1 cellular context compared by ENCODE assay signal in genomic region chr3:5572168-5572567, GRCh38.
A peak's percentile ranks its signal among the peaks of the same experiment; 100 is the strongest.
TF ChIP-seq lines count a peak whose summit lies in the region.

No MANE protein-coding gene starts in this region.

TF ChIP-seq in K562, 482 proteins besides CTCF, POLR2A, EP300 and RAD21 (continued from another document and continues in another):
- TF ChIP-seq ZNF318 (IDR thresholded peaks at IDR 0.05; ENCODE audit: borderline replicate concordance in 1 of 2, low read depth in 1 of 2), result no peak
- TF ChIP-seq ARID4B (CRISPR knock-in tag; IDR thresholded peaks at IDR 0.05), result no peak
- no peak for TF ChIP-seq NCOA6 (IDR thresholded peaks at IDR 0.05)
- TF ChIP-seq ZNF699 (CRISPR knock-in tag; IDR thresholded peaks at IDR 0.05; ENCODE audit: insufficient replicate concordance), result no peak
- no peak for TF ChIP-seq JUND (IDR thresholded peaks at IDR 0.05; ENCODE audit: borderline replicate concordance, low read depth, low read length)
- TF ChIP-seq JUND (tag; IDR thresholded peaks at IDR 0.05; ENCODE audit: borderline replicate concordance, low read depth, low read length), result no peak
- peak; percentile 42 for TF ChIP-seq MEIS2 (IDR thresholded peaks at IDR 0.05; ENCODE audit: partially characterized antibody)
- TF ChIP-seq ZNF146 (CRISPR knock-in tag; IDR thresholded peaks at IDR 0.05; ENCODE audit: unreplicated experiment), result no peak
- TF ChIP-seq CBFA2T3 (IDR thresholded peaks at IDR 0.05), result peak; percentile 46
- no peak for TF ChIP-seq KAT7 (CRISPR knock-in tag; IDR thresholded peaks at IDR 0.05; ENCODE audit: borderline replicate concordance)
- TF ChIP-seq HNRNPK (IDR thresholded peaks at IDR 0.05; ENCODE audit: low read depth, low read length, poor library complexity, severe bottlenecking), result no peak
- no peak for TF ChIP-seq NKRF (IDR thresholded peaks at IDR 0.05; ENCODE audit: borderline replicate concordance)
- TF ChIP-seq ZNF592 (IDR thresholded peaks at IDR 0.05), result peak; percentile 37; the same call in 1 of the 2 replicates
- TF ChIP-seq MLX (CRISPR knock-in tag; conservative IDR thresholded peaks at IDR 0.05), result no peak
- no peak for TF ChIP-seq TBP (optimal IDR thresholded peaks at IDR 0.05; ENCODE audit: low read depth, low read length)
- TF ChIP-seq CBX2 (IDR thresholded peaks at IDR 0.05; ENCODE audit: insufficient read depth, low read length, poor library complexity, severe bottlenecking), result no peak
- no peak for TF ChIP-seq PHF20 (IDR thresholded peaks at IDR 0.05; ENCODE audit: partially characterized antibody)
- no peak for TF ChIP-seq PBX2 (CRISPR knock-in tag; IDR thresholded peaks at IDR 0.05; ENCODE audit: low read depth)
- peak; percentile 59 for TF ChIP-seq PBX2 (tag; conservative IDR thresholded peaks at IDR 0.05; ENCODE audit: low read depth)
- TF ChIP-seq ARID1B (IDR thresholded peaks at IDR 0.05), result 0 out of 2 replicates have a peak, but pooled peaks have one; percentile 18
- no peak for TF ChIP-seq BACH1 (tag; IDR thresholded peaks at IDR 0.05)
- TF ChIP-seq SIN3A (IDR thresholded peaks at IDR 0.05; ENCODE audit: borderline replicate concordance in 2 of 2, control insufficient read depth in 1 of 2, low read depth in 2 of 2, low read length in 2 of 2), result no peak
- no peak for TF ChIP-seq ELF1 (tag; IDR thresholded peaks at IDR 0.05)
- TF ChIP-seq AFF1 (IDR thresholded peaks at IDR 0.05; ENCODE audit: low read depth in 1 of 2, partially characterized antibody in 2 of 2), result no peak
- no peak for TF ChIP-seq SMC3 (conservative IDR thresholded peaks at IDR 0.05; ENCODE audit: insufficient read depth, low read depth, low read length)
